ENCODE assay signal across 8 cellular contexts in genomic region chr2:3557588-3558204, GRCh38. TPM values are rescaled to one million over a fixed set of nuclear protein-coding genes. Genes with fewer than 3 reads are reported as not detected.
DNase-seq lines count a peak whose midpoint lies in the region; ATAC-seq and TF ChIP-seq lines count a peak whose summit lies in the region.

No MANE protein-coding gene starts in this region.

- peak overlapping the region; percentile 95 for H3K27ac ChIP-seq in hepatocyte

- peak overlapping the region; percentile 79 for H3K4me2 ChIP-seq in hepatocyte

- no peak for TF ChIP-seq CTCF in hepatocyte (IDR thresholded peaks at IDR 0.05; ENCODE audit: poor library complexity)

- H3K4me3 ChIP-seq in hepatocyte: peak overlapping the region; percentile 94

- H3K27ac Mint-ChIP-seq in activated naive CD4-positive, alpha-beta T cell treated with anti-CD3 and anti-CD28 coated beads, Interleukin-2, amount 10 ng/mL, durations not matched to agents 7 days and 5 days: peak overlapping the region; percentile 96
- H3K27ac Mint-ChIP-seq in activated CD4-positive, alpha-beta memory T cell treated with anti-CD3 and anti-CD28 coated beads, Interleukin-2, amount 10 ng/mL, durations not matched to agents 7 days and 5 days: peak overlapping the region; percentile 87
- peak overlapping the region; percentile 98 for H3K27ac Mint-ChIP-seq in stimulated activated naive B cell treated with anti-CD40 and anti-IgM and Interleukin-4, amounts not matched to agents 10 μg/mL and 1 μg/mL and 100 μg/mL, for 72 hours

- no peaks in the 10 kb centered on the region for H3K36me3 ChIP-seq in hepatocyte (replicated peaks; ENCODE audit: insufficient read depth, low read depth)

- CTCF ChIA-PET in activated naive CD4-positive, alpha-beta T cell treated with anti-CD3 and anti-CD28 coated beads, Interleukin-2, amount 10 ng/mL, durations not matched to agents 7 days and 5 days (lab: Charles Lee): interaction anchor here (1.1 to 1.5 kb wide), 2 partner anchors 18 to 94 kb away, joined by 3 read pairs; no protein-coding TSS in a partner anchor
- CTCF ChIA-PET in activated CD4-positive, alpha-beta memory T cell treated with anti-CD3 and anti-CD28 coated beads, Interleukin-2, amount 10 ng/mL, durations not matched to agents 7 days and 5 days (lab: Charles Lee): interaction anchor here (1.0 to 1.7 kb wide), 5 partner anchors 16 to 134 kb away, joined by 3 to 8 read pairs (median 4); partner anchors contain the start of gene RPS7

- H3K9me3 Mint-ChIP-seq in activated naive CD4-positive, alpha-beta T cell treated with anti-CD3 and anti-CD28 coated beads, Interleukin-2, amount 10 ng/mL, durations not matched to agents 7 days and 5 days: no peaks in the 10 kb centered on the region
- no peaks in the 10 kb centered on the region for H3K9me3 Mint-ChIP-seq in activated CD4-positive, alpha-beta memory T cell treated with anti-CD3 and anti-CD28 coated beads, Interleukin-2, amount 10 ng/mL, durations not matched to agents 7 days and 5 days
- peaks cover 0 to 3% of the 10 kb centered on the region in 2 donors for H3K9me3 Mint-ChIP-seq in stimulated activated naive B cell treated with anti-CD40 and anti-IgM and Interleukin-4, amounts not matched to agents 10 μg/mL and 1 μg/mL and 100 μg/mL, for 72 hours

- H3K36me3 Mint-ChIP-seq in activated naive CD4-positive, alpha-beta T cell treated with anti-CD3 and anti-CD28 coated beads, Interleukin-2, amount 10 ng/mL, durations not matched to agents 7 days and 5 days: peaks cover 35% of the 10 kb centered on the region
- peaks cover 44% of the 10 kb centered on the region for H3K36me3 Mint-ChIP-seq in activated CD4-positive, alpha-beta memory T cell treated with anti-CD3 and anti-CD28 coated beads, Interleukin-2, amount 10 ng/mL, durations not matched to agents 7 days and 5 days (ENCODE audit: low read depth)
- H3K36me3 Mint-ChIP-seq in stimulated activated naive B cell treated with anti-CD40 and anti-IgM and Interleukin-4, amounts not matched to agents 10 μg/mL and 1 μg/mL and 100 μg/mL, for 72 hours: peaks cover 28 to 47% of the 10 kb centered on the region in 2 donors

- no peaks in the 10 kb centered on the region for H4K20me1 ChIP-seq in hepatocyte (ENCODE audit: insufficient read depth, poor library complexity, severe bottlenecking)

- no peaks in the 10 kb centered on the region for H3K27me3 ChIP-seq in hepatocyte

- no peaks in the 10 kb centered on the region for H3K9me2 ChIP-seq in hepatocyte (replicated peaks; ENCODE audit: insufficient read depth)

- no peaks in the 10 kb centered on the region for H3K27me3 Mint-ChIP-seq in activated naive CD4-positive, alpha-beta T cell treated with anti-CD3 and anti-CD28 coated beads, Interleukin-2, amount 10 ng/mL, durations not matched to agents 7 days and 5 days
- H3K27me3 Mint-ChIP-seq in activated CD4-positive, alpha-beta memory T cell treated with anti-CD3 and anti-CD28 coated beads, Interleukin-2, amount 10 ng/mL, durations not matched to agents 7 days and 5 days: no peaks in the 10 kb centered on the region
- H3K27me3 Mint-ChIP-seq in stimulated activated naive B cell treated with anti-CD40 and anti-IgM and Interleukin-4, amounts not matched to agents 10 μg/mL and 1 μg/mL and 100 μg/mL, for 72 hours: no peaks in the 10 kb centered on the region

- ATAC-seq in HG03103 (IDR thresholded peaks at IDR 0.05; ENCODE audit: low read depth, unreplicated experiment): peak; percentile 9
- ATAC-seq in stimulated activated naive B cell treated with anti-CD40 and anti-IgM and Interleukin-4, amounts not matched to agents 10 μg/mL and 1 μg/mL and 100 μg/mL, for 72 hours (replicated peaks): peak; percentile 33 to 38

- peak overlapping the region; percentile 84 for H3K4me3 Mint-ChIP-seq in activated naive CD4-positive, alpha-beta T cell treated with anti-CD3 and anti-CD28 coated beads, Interleukin-2, amount 10 ng/mL, durations not matched to agents 7 days and 5 days
- peak overlapping the region; percentile 83 for H3K4me3 Mint-ChIP-seq in activated CD4-positive, alpha-beta memory T cell treated with anti-CD3 and anti-CD28 coated beads, Interleukin-2, amount 10 ng/mL, durations not matched to agents 7 days and 5 days
- H3K4me3 Mint-ChIP-seq in stimulated activated naive B cell treated with anti-CD40 and anti-IgM and Interleukin-4, amounts not matched to agents 10 μg/mL and 1 μg/mL and 100 μg/mL, for 72 hours: peak overlapping the region; percentile 90 to 97

- WGBS in hepatocyte (ENCODE audit: low lambda C conversion rate, missing lambda C conversion rate): 1% methylated on average over 39 of the region's 40 CpGs

- peaks cover 56% of the 10 kb centered on the region for H3K4me1 Mint-ChIP-seq in activated naive CD4-positive, alpha-beta T cell treated with anti-CD3 and anti-CD28 coated beads, Interleukin-2, amount 10 ng/mL, durations not matched to agents 7 days and 5 days
- H3K4me1 Mint-ChIP-seq in activated CD4-positive, alpha-beta memory T cell treated with anti-CD3 and anti-CD28 coated beads, Interleukin-2, amount 10 ng/mL, durations not matched to agents 7 days and 5 days: peaks cover 40% of the 10 kb centered on the region
- peaks cover 18 to 53% of the 10 kb centered on the region in 2 donors for H3K4me1 Mint-ChIP-seq in stimulated activated naive B cell treated with anti-CD40 and anti-IgM and Interleukin-4, amounts not matched to agents 10 μg/mL and 1 μg/mL and 100 μg/mL, for 72 hours

- H3K79me2 ChIP-seq in hepatocyte: peaks cover 41% of the 10 kb centered on the region

- H3K9me3 ChIP-seq in hepatocyte (ENCODE audit: low read depth): no peaks in the 10 kb centered on the region

- POLR2A ChIA-PET in activated CD4-positive, alpha-beta memory T cell treated with anti-CD3 and anti-CD28 coated beads, Interleukin-2, amount 10 ng/mL, durations not matched to agents 7 days and 5 days (lab: Charles Lee): interaction anchor here (0.9 to 3.8 kb wide), 20 partner anchors 8 to 179 kb away, joined by 3 to 63 read pairs (median 7); partner anchors contain the start of genes ADI1, EIPR1, RPS7 and TRAPPC12

- H2AFZ ChIP-seq in hepatocyte: peak overlapping the region; percentile 45

- no peak for DNase-seq in activated naive CD4-positive, alpha-beta T cell treated with anti-CD3 and anti-CD28 coated beads, Interleukin-2, amount 10 ng/mL, durations not matched to agents 7 days and 5 days
- DNase-seq in activated naive CD4-positive, alpha-beta T cell treated with Interleukin-2 at 50 U/mL for 16 hours: no peak
- no peak for DNase-seq in activated CD4-positive, alpha-beta memory T cell treated with anti-CD3 and anti-CD28 coated beads, Interleukin-2, amount 10 ng/mL, durations not matched to agents 7 days and 5 days
- DNase-seq in hepatocyte (ENCODE audit: low spot score): no peak
- no peak for DNase-seq in stimulated activated naive B cell treated with anti-CD40 and anti-IgM and Interleukin-4, amounts not matched to agents 10 μg/mL and 1 μg/mL and 100 μg/mL, for 72 hours
- DNase-seq in NCI-H524 (lab: John Stamatoyannopoulos, UW): no peak
- DNase-seq in NCI-H2107 treated with DMSO at 0.1 percent for 48 hours (lab: John Stamatoyannopoulos, UW; ENCODE audit: unreplicated experiment): no peak

- H3K4me1 ChIP-seq in hepatocyte (ENCODE audit: insufficient read depth): peaks cover 6% of the 10 kb centered on the region

RNA-seq across cellular contexts. Expression of gene RNASEH1, which starts 0.4 kb away (rescaled TPM):
- 10 to 100 TPM; 21.3 to 24.6 TPM for total RNA-seq in activated CD4-positive, alpha-beta memory T cell treated with anti-CD3 and anti-CD28 coated beads, Interleukin-2, amount 10 ng/mL, durations not matched to agents 7 days and 5 days
- total RNA-seq in hepatocyte: 15.3 and 16.6 TPM in 2 replicates
- polyA plus RNA-seq in hepatocyte: 25.6 and 26.9 TPM in 2 replicates

RNA-seq across cellular contexts. Expression of gene RPS7, which starts 17.4 kb away (rescaled TPM):
- 1,000 to 10,000 TPM; 1,152 to 1,168 TPM for total RNA-seq in activated CD4-positive, alpha-beta memory T cell treated with anti-CD3 and anti-CD28 coated beads, Interleukin-2, amount 10 ng/mL, durations not matched to agents 7 days and 5 days
- 3,340 and 3,712 TPM in 2 replicates for total RNA-seq in hepatocyte
- polyA plus RNA-seq in hepatocyte: 400 and 446 TPM in 2 replicates

RNA-seq across cellular contexts. Expression of gene COLEC11, which starts 37.2 kb away (rescaled TPM):
- not detected for total RNA-seq in activated CD4-positive, alpha-beta memory T cell treated with anti-CD3 and anti-CD28 coated beads, Interleukin-2, amount 10 ng/mL, durations not matched to agents 7 days and 5 days
- 22.6 TPM in 2 replicates for total RNA-seq in hepatocyte
- 20.9 and 21.5 TPM in 2 replicates for polyA plus RNA-seq in hepatocyte

RNA-seq across cellular contexts. Expression of gene ADI1, which starts 38.4 kb away (rescaled TPM):
- 10 to 100 TPM; 28.5 to 34.1 TPM for total RNA-seq in activated CD4-positive, alpha-beta memory T cell treated with anti-CD3 and anti-CD28 coated beads, Interleukin-2, amount 10 ng/mL, durations not matched to agents 7 days and 5 days
- total RNA-seq in hepatocyte: 97.7 and 106 TPM in 2 replicates
- polyA plus RNA-seq in hepatocyte: 154 and 204 TPM in 2 replicates

Comparison
In these comparisons a context has a peak if more than half of its experiments do, and no peak if none do; other contexts are left out.
1. RNA of gene COLEC11, which starts 37.2 kb away (total RNA-seq): 22.6 TPM in hepatocyte; not detected in activated CD4-positive, alpha-beta memory T cell treated with anti-CD3 and anti-CD28 coated beads, Interleukin-2, amount 10 ng/mL, durations not matched to agents 7 days and 5 days; every median in the first group is over 10 times any median in the second.
2. Peak in every context shown above with its lines, with median percentiles within 50 percentile points of each other: H3K27ac Mint-ChIP-seq and H3K4me3 Mint-ChIP-seq.